ENCODE assay signal across 17 cellular contexts in genomic region chr1:45400049-45400448, GRCh38.
"Had no signal": no experiment of that assay in that cellular context is flagged by ENCODE, and none has a peak within 500 bp of the region (broad histone marks: within the 10 kb centered on the region; RNA-seq: fewer than 3 reads in every experiment).

No MANE protein-coding gene starts in this region.

- H3K4me1 ChIP-seq: left ventricle myocardium inferior had no signal

- H3K36me3 Mint-ChIP-seq: activated CD4-positive, alpha-beta memory T cell treated with anti-CD3 and anti-CD28 coated beads for 36 hours; activated naive CD8-positive, alpha-beta T cell treated with anti-CD3 and anti-CD28 coated beads, Interleukin-2, amount 10 ng/mL, durations not matched to agents 7 days and 5 days had no signal

- H3K27ac Mint-ChIP-seq: activated CD4-positive, alpha-beta memory T cell treated with anti-CD3 and anti-CD28 coated beads for 36 hours; activated naive CD8-positive, alpha-beta T cell treated with anti-CD3 and anti-CD28 coated beads, Interleukin-2, amount 10 ng/mL, durations not matched to agents 7 days and 5 days had no signal

- H3K36me3 ChIP-seq: left ventricle myocardium inferior, suprapubic skin, upper lobe of right lung had no signal

- H3K27ac ChIP-seq: coronary artery, epithelial cell of prostate, left ventricle myocardium inferior, suprapubic skin, upper lobe of right lung had no signal

- H3K9me3 Mint-ChIP-seq: activated CD4-positive, alpha-beta memory T cell treated with anti-CD3 and anti-CD28 coated beads for 36 hours; activated naive CD8-positive, alpha-beta T cell treated with anti-CD3 and anti-CD28 coated beads, Interleukin-2, amount 10 ng/mL, durations not matched to agents 7 days and 5 days had no signal

- H3K9me3 ChIP-seq: left ventricle myocardium inferior, suprapubic skin, upper lobe of right lung had no signal

- H3K4me3 Mint-ChIP-seq: activated CD4-positive, alpha-beta memory T cell treated with anti-CD3 and anti-CD28 coated beads for 36 hours; activated naive CD8-positive, alpha-beta T cell treated with anti-CD3 and anti-CD28 coated beads, Interleukin-2, amount 10 ng/mL, durations not matched to agents 7 days and 5 days had no signal

- DNase-seq: activated CD4-positive, alpha-beta memory T cell treated with anti-CD3 and anti-CD28 coated beads for 36 hours; activated gamma-delta T cell treated with Interleukin-2 at 50 U/mL for 16 hours; activated naive CD8-positive, alpha-beta T cell treated with anti-CD3 and anti-CD28 coated beads, Interleukin-2, amount 10 ng/mL, durations not matched to agents 7 days and 5 days; activated T-cell treated with anti-CD3 and anti-CD28 coated beads, Interleukin-2, amount 50 U/mL, for 48 hours; caudate nucleus; effector memory CD4-positive, alpha-beta T cell; hippocampal formation; left ventricle myocardium inferior; retina; stimulated activated CD4-positive, alpha-beta T cell treated with anti-CD3 and anti-CD28 coated beads, Interleukin-4, amount 100 ng/mL, for 1 hour; stimulated activated CD8-positive, alpha-beta memory T cell treated with anti-CD3 and anti-CD28 coated beads, Interleukin-4, amount 100 ng/mL, for 48 hours; stimulated activated naive CD8-positive, alpha-beta T cell treated with anti-CD3 and anti-CD28 coated beads, Interleukin-15, Interleukin-2, amounts not matched to agents 100 U/mL and 50 U/mL, for 24 hours; SW 1271; upper lobe of right lung had no signal

- H3K27me3 ChIP-seq: suprapubic skin, upper lobe of right lung had no signal

- H3K4me3 ChIP-seq: coronary artery, left ventricle myocardium inferior, suprapubic skin, upper lobe of right lung had no signal

- H3K27me3 Mint-ChIP-seq: activated CD4-positive, alpha-beta memory T cell treated with anti-CD3 and anti-CD28 coated beads for 36 hours had no signal

- ATAC-seq: stimulated activated naive CD8-positive, alpha-beta T cell treated with anti-CD3 and anti-CD28 coated beads, Interleukin-15, Interleukin-2, amounts not matched to agents 100 U/mL and 50 U/mL, for 24 hours; upper lobe of right lung had no signal
